ENCODE assay signal across 3 cellular contexts in the genomic region with DNA sequence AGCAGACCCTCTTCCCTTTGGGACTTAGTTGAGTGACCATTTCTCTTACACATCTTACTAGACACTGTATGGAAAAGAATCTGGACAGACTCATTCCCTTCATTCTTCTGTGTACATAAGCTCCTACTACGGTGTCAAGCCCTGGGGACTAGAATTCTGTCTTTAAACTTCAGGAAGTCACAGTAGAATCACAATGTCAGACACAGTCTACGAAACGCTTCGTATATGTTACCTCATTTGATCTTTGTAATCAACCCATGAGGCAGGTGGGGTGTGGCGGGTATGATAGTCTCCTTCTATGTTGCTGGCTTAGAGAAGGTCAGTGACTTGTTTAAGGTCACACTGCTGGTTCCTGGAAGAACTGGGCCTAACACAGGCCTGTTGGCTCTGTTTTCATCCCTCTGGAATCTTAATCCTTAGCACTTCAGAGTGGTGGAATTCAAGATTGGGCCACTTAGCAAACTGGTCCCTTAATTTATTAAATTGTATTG.
TF ChIP-seq lines count a peak whose summit lies in the region.

No MANE protein-coding gene starts in this region.

TF ChIP-seq in SK-N-SH treated with all-trans-retinoic acid at 6 μM for 48 hours, 23 proteins besides CTCF, POLR2A, EP300 and RAD21:
- TF ChIP-seq, protein P1, sequence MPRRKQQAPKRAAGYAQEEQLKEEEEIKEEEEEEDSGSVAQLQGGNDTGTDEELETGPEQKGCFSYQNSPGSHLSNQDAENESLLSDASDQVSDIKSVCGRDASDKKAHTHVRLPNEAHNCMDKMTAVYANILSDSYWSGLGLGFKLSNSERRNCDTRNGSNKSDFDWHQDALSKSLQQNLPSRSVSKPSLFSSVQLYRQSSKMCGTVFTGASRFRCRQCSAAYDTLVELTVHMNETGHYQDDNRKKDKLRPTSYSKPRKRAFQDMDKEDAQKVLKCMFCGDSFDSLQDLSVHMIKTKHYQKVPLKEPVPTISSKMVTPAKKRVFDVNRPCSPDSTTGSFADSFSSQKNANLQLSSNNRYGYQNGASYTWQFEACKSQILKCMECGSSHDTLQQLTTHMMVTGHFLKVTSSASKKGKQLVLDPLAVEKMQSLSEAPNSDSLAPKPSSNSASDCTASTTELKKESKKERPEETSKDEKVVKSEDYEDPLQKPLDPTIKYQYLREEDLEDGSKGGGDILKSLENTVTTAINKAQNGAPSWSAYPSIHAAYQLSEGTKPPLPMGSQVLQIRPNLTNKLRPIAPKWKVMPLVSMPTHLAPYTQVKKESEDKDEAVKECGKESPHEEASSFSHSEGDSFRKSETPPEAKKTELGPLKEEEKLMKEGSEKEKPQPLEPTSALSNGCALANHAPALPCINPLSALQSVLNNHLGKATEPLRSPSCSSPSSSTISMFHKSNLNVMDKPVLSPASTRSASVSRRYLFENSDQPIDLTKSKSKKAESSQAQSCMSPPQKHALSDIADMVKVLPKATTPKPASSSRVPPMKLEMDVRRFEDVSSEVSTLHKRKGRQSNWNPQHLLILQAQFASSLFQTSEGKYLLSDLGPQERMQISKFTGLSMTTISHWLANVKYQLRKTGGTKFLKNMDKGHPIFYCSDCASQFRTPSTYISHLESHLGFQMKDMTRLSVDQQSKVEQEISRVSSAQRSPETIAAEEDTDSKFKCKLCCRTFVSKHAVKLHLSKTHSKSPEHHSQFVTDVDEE (CRISPR knock-in tag; IDR thresholded peaks at IDR 0.05) = no peak
- no peak for TF ChIP-seq OSR1 (CRISPR knock-in tag; IDR thresholded peaks at IDR 0.05)
- TF ChIP-seq PPARA (CRISPR knock-in tag; IDR thresholded peaks at IDR 0.05; ENCODE audit: borderline replicate concordance) = no peak
- TF ChIP-seq, protein P2, sequence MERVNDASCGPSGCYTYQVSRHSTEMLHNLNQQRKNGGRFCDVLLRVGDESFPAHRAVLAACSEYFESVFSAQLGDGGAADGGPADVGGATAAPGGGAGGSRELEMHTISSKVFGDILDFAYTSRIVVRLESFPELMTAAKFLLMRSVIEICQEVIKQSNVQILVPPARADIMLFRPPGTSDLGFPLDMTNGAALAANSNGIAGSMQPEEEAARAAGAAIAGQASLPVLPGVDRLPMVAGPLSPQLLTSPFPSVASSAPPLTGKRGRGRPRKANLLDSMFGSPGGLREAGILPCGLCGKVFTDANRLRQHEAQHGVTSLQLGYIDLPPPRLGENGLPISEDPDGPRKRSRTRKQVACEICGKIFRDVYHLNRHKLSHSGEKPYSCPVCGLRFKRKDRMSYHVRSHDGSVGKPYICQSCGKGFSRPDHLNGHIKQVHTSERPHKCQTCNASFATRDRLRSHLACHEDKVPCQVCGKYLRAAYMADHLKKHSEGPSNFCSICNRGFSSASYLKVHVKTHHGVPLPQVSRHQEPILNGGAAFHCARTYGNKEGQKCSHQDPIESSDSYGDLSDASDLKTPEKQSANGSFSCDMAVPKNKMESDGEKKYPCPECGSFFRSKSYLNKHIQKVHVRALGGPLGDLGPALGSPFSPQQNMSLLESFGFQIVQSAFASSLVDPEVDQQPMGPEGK (CRISPR knock-in tag; IDR thresholded peaks at IDR 0.05; ENCODE audit: borderline replicate concordance) = no peak
- TF ChIP-seq SNAI2 (CRISPR knock-in tag; IDR thresholded peaks at IDR 0.05) = no peak
- no peak for TF ChIP-seq ZFP3 (CRISPR knock-in tag; IDR thresholded peaks at IDR 0.05)
- no peak for TF ChIP-seq BACH2 (CRISPR knock-in tag; IDR thresholded peaks at IDR 0.05; ENCODE audit: borderline replicate concordance)

TF ChIP-seq in SK-N-SH, 30 proteins besides CTCF, POLR2A, EP300 and RAD21 (continues in another document):
- TF ChIP-seq, protein P3, sequence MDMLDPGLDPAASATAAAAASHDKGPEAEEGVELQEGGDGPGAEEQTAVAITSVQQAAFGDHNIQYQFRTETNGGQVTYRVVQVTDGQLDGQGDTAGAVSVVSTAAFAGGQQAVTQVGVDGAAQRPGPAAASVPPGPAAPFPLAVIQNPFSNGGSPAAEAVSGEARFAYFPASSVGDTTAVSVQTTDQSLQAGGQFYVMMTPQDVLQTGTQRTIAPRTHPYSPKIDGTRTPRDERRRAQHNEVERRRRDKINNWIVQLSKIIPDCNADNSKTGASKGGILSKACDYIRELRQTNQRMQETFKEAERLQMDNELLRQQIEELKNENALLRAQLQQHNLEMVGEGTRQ (IDR thresholded peaks at IDR 0.05; ENCODE audit: borderline replicate concordance, low read depth, low read length) = no peak
- TF ChIP-seq YY1 (IDR thresholded peaks at IDR 0.05; ENCODE audit: low read depth) (no peak), NFIC (IDR thresholded peaks at IDR 0.05; ENCODE audit: borderline replicate concordance) (no peak), TCF12 (IDR thresholded peaks at IDR 0.05) (no peak), NRF1 (IDR thresholded peaks at IDR 0.05; ENCODE audit: low read depth, low read length) (no peak), TEAD4 (IDR thresholded peaks at IDR 0.05; ENCODE audit: borderline replicate concordance, insufficient read depth) (no peak), SMC3 (IDR thresholded peaks at IDR 0.05; ENCODE audit: low read depth, low read length) (no peak), GABPA (IDR thresholded peaks at IDR 0.05; ENCODE audit: low read depth) (no peak), JUND (IDR thresholded peaks at IDR 0.05) (no peak)
- TF ChIP-seq, protein P4, sequence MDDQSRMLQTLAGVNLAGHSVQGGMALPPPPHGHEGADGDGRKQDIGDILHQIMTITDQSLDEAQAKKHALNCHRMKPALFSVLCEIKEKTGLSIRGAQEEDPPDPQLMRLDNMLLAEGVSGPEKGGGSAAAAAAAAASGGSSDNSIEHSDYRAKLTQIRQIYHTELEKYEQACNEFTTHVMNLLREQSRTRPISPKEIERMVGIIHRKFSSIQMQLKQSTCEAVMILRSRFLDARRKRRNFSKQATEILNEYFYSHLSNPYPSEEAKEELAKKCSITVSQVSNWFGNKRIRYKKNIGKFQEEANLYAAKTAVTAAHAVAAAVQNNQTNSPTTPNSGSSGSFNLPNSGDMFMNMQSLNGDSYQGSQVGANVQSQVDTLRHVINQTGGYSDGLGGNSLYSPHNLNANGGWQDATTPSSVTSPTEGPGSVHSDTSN (IDR thresholded peaks at IDR 0.05) = no peak
- TF ChIP-seq, protein P5, sequence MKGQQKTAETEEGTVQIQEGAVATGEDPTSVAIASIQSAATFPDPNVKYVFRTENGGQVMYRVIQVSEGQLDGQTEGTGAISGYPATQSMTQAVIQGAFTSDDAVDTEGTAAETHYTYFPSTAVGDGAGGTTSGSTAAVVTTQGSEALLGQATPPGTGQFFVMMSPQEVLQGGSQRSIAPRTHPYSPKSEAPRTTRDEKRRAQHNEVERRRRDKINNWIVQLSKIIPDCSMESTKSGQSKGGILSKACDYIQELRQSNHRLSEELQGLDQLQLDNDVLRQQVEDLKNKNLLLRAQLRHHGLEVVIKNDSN (IDR thresholded peaks at IDR 0.05; ENCODE audit: borderline replicate concordance, low read depth) = no peak
- TF ChIP-seq, protein P6, sequence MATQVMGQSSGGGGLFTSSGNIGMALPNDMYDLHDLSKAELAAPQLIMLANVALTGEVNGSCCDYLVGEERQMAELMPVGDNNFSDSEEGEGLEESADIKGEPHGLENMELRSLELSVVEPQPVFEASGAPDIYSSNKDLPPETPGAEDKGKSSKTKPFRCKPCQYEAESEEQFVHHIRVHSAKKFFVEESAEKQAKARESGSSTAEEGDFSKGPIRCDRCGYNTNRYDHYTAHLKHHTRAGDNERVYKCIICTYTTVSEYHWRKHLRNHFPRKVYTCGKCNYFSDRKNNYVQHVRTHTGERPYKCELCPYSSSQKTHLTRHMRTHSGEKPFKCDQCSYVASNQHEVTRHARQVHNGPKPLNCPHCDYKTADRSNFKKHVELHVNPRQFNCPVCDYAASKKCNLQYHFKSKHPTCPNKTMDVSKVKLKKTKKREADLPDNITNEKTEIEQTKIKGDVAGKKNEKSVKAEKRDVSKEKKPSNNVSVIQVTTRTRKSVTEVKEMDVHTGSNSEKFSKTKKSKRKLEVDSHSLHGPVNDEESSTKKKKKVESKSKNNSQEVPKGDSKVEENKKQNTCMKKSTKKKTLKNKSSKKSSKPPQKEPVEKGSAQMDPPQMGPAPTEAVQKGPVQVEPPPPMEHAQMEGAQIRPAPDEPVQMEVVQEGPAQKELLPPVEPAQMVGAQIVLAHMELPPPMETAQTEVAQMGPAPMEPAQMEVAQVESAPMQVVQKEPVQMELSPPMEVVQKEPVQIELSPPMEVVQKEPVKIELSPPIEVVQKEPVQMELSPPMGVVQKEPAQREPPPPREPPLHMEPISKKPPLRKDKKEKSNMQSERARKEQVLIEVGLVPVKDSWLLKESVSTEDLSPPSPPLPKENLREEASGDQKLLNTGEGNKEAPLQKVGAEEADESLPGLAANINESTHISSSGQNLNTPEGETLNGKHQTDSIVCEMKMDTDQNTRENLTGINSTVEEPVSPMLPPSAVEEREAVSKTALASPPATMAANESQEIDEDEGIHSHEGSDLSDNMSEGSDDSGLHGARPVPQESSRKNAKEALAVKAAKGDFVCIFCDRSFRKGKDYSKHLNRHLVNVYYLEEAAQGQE (IDR thresholded peaks at IDR 0.05; ENCODE audit: low read depth, low read length) = no peak

TF ChIP-seq in K562, 482 proteins besides CTCF, POLR2A, EP300 and RAD21 (continues in another document):
- peak; percentile 28; the same call in 1 of the 2 replicates for TF ChIP-seq TCF3 (CRISPR knock-in tag; IDR thresholded peaks at IDR 0.05)
- TF ChIP-seq, protein P7, sequence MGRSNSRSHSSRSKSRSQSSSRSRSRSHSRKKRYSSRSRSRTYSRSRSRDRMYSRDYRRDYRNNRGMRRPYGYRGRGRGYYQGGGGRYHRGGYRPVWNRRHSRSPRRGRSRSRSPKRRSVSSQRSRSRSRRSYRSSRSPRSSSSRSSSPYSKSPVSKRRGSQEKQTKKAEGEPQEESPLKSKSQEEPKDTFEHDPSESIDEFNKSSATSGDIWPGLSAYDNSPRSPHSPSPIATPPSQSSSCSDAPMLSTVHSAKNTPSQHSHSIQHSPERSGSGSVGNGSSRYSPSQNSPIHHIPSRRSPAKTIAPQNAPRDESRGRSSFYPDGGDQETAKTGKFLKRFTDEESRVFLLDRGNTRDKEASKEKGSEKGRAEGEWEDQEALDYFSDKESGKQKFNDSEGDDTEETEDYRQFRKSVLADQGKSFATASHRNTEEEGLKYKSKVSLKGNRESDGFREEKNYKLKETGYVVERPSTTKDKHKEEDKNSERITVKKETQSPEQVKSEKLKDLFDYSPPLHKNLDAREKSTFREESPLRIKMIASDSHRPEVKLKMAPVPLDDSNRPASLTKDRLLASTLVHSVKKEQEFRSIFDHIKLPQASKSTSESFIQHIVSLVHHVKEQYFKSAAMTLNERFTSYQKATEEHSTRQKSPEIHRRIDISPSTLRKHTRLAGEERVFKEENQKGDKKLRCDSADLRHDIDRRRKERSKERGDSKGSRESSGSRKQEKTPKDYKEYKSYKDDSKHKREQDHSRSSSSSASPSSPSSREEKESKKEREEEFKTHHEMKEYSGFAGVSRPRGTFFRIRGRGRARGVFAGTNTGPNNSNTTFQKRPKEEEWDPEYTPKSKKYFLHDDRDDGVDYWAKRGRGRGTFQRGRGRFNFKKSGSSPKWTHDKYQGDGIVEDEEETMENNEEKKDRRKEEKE (IDR thresholded peaks at IDR 0.05; ENCODE audit: borderline replicate concordance in 1 of 2, control insufficient read depth in 1 of 2, low read depth in 2 of 2, low read length in 1 of 2) = no peak
- no peak for TF ChIP-seq PCBP1 (IDR thresholded peaks at IDR 0.05; ENCODE audit: low read depth, low read length, poor library complexity, severe bottlenecking)
- 0 out of 2 replicates have a peak, but pooled peaks have one; percentile 16 for TF ChIP-seq L3MBTL2 (IDR thresholded peaks at IDR 0.05)
- TF ChIP-seq, protein P8, sequence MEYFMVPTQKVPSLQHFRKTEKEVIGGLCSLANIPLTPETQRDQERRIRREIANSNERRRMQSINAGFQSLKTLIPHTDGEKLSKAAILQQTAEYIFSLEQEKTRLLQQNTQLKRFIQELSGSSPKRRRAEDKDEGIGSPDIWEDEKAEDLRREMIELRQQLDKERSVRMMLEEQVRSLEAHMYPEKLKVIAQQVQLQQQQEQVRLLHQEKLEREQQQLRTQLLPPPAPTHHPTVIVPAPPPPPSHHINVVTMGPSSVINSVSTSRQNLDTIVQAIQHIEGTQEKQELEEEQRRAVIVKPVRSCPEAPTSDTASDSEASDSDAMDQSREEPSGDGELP (CRISPR knock-in tag; IDR thresholded peaks at IDR 0.05; ENCODE audit: borderline replicate concordance) = no peak
- 0 out of 2 replicates have a peak, but pooled peaks have one; percentile 15 for TF ChIP-seq MTA2 (IDR thresholded peaks at IDR 0.05; ENCODE audit: low read depth)
- TF ChIP-seq, protein P9, sequence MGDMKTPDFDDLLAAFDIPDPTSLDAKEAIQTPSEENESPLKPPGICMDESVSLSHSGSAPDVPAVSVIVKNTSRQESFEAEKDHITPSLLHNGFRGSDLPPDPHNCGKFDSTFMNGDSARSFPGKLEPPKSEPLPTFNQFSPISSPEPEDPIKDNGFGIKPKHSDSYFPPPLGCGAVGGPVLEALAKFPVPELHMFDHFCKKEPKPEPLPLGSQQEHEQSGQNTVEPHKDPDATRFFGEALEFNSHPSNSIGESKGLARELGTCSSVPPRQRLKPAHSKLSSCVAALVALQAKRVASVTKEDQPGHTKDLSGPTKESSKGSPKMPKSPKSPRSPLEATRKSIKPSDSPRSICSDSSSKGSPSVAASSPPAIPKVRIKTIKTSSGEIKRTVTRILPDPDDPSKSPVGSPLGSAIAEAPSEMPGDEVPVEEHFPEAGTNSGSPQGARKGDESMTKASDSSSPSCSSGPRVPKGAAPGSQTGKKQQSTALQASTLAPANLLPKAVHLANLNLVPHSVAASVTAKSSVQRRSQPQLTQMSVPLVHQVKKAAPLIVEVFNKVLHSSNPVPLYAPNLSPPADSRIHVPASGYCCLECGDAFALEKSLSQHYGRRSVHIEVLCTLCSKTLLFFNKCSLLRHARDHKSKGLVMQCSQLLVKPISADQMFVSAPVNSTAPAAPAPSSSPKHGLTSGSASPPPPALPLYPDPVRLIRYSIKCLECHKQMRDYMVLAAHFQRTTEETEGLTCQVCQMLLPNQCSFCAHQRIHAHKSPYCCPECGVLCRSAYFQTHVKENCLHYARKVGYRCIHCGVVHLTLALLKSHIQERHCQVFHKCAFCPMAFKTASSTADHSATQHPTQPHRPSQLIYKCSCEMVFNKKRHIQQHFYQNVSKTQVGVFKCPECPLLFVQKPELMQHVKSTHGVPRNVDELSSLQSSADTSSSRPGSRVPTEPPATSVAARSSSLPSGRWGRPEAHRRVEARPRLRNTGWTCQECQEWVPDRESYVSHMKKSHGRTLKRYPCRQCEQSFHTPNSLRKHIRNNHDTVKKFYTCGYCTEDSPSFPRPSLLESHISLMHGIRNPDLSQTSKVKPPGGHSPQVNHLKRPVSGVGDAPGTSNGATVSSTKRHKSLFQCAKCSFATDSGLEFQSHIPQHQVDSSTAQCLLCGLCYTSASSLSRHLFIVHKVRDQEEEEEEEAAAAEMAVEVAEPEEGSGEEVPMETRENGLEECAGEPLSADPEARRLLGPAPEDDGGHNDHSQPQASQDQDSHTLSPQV (IDR thresholded peaks at IDR 0.05) = peak; percentile 19; the same call in 1 of the 2 replicates
- TF ChIP-seq ZNF431 (CRISPR knock-in tag; IDR thresholded peaks at IDR 0.05) = no peak
- TF ChIP-seq ESRRA (IDR thresholded peaks at IDR 0.05; ENCODE audit: borderline replicate concordance, low read depth) = peak; percentile 57
- TF ChIP-seq ATF7 (IDR thresholded peaks at IDR 0.05) = 0 out of 2 replicates have a peak, but pooled peaks have one; percentile 14
- TF ChIP-seq GABPA (tag; conservative IDR thresholded peaks at IDR 0.05; ENCODE audit: low read depth) = no peak
- no peak for TF ChIP-seq CBX5 (IDR thresholded peaks at IDR 0.05; ENCODE audit: borderline replicate concordance, low read depth)
- TF ChIP-seq ARID1B (IDR thresholded peaks at IDR 0.05) = peak; percentile 40
- peak; percentile 34; the same call in 1 of the 2 replicates for TF ChIP-seq CBFA2T3 (IDR thresholded peaks at IDR 0.05)
- TF ChIP-seq, protein P10, sequence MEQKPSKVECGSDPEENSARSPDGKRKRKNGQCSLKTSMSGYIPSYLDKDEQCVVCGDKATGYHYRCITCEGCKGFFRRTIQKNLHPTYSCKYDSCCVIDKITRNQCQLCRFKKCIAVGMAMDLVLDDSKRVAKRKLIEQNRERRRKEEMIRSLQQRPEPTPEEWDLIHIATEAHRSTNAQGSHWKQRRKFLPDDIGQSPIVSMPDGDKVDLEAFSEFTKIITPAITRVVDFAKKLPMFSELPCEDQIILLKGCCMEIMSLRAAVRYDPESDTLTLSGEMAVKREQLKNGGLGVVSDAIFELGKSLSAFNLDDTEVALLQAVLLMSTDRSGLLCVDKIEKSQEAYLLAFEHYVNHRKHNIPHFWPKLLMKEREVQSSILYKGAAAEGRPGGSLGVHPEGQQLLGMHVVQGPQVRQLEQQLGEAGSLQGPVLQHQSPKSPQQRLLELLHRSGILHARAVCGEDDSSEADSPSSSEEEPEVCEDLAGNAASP (IDR thresholded peaks at IDR 0.05) = peak; percentile 48; the same call in 1 of the 2 replicates
